Comparison of ENCODE assay signal across 8 cellular contexts in genomic region chr3:16264174-16264707, GRCh38. TPM values are rescaled to one million over a fixed set of nuclear protein-coding genes. Genes with fewer than 3 reads are reported as not detected.
DNase-seq lines count a peak whose midpoint lies in the region; ATAC-seq and TF ChIP-seq lines count a peak whose summit lies in the region.

No MANE protein-coding gene starts in this region.

- H3K36me3 Mint-ChIP-seq in CD8-positive, alpha-beta memory T cell: peaks cover 0 to 33% (median 3%) of the 10 kb centered on the region in 3 donors
- H3K36me3 Mint-ChIP-seq in activated CD8-positive, alpha-beta T cell treated with anti-CD3 and anti-CD28 coated beads for 36 hours (ENCODE audit: low read depth): peaks cover 14% of the 10 kb centered on the region

- peak overlapping the region; percentile 93 to 99 (median 97) for H3K4me3 Mint-ChIP-seq in CD8-positive, alpha-beta memory T cell
- H3K4me3 Mint-ChIP-seq in activated CD8-positive, alpha-beta T cell treated with anti-CD3 and anti-CD28 coated beads for 36 hours: peak overlapping the region; percentile 92

- H3K36me3 ChIP-seq in CD8-positive, alpha-beta memory T cell (ENCODE audit: insufficient read depth, low read length): peaks cover 8% of the 10 kb centered on the region

- peak; percentile 4 for ATAC-seq in HG02759 (IDR thresholded peaks at IDR 0.05; ENCODE audit: unreplicated experiment)
- ATAC-seq in activated CD8-positive, alpha-beta T cell treated with anti-CD3 and anti-CD28 coated beads for 36 hours: peak; percentile 10
- ATAC-seq in GM19463 (IDR thresholded peaks at IDR 0.05; ENCODE audit: unreplicated experiment): no peak
- no peak for ATAC-seq in GM18907 (IDR thresholded peaks at IDR 0.05; ENCODE audit: unreplicated experiment)

- peaks cover 0 to 4% of the 10 kb centered on the region in 2 donors for H3K27me3 Mint-ChIP-seq in CD8-positive, alpha-beta memory T cell
- no peaks in the 10 kb centered on the region for H3K27me3 Mint-ChIP-seq in activated CD8-positive, alpha-beta T cell treated with anti-CD3 and anti-CD28 coated beads for 36 hours

- CTCF ChIA-PET in CD8-positive, alpha-beta memory T cell (lab: Charles Lee): interaction anchor here (0.8 to 9.5 kb wide), 8 partner anchors 9 to 286 kb away, joined by 3 to 108 read pairs (median 6); partner anchors contain the start of gene RFTN1
- CTCF ChIA-PET in activated CD8-positive, alpha-beta T cell treated with anti-CD3 and anti-CD28 coated beads for 36 hours (lab: Charles Lee): interaction anchor here (0.7 to 10.5 kb wide), 13 partner anchors 10 to 331 kb away, joined by 3 to 138 read pairs (median 7); no protein-coding TSS in a partner anchor

- POLR2A ChIA-PET in CD8-positive, alpha-beta memory T cell (lab: Charles Lee): interaction anchor here (0.7 to 1.6 kb wide), 7 partner anchors 12 to 975 kb away, joined by 3 to 19 read pairs (median 4); partner anchors contain the start of genes BTD and HACL1
- POLR2A ChIA-PET in activated CD8-positive, alpha-beta T cell treated with anti-CD3 and anti-CD28 coated beads for 36 hours (lab: Charles Lee): interaction anchor here (0.6 to 3.3 kb wide), 18 partner anchors 11 to 287 kb away, joined by 3 to 20 read pairs (median 4); no protein-coding TSS in a partner anchor

- H3K4me1 ChIP-seq in CD8-positive, alpha-beta memory T cell (ENCODE audit: insufficient read depth, low read length): peaks cover 19% of the 10 kb centered on the region

- peak overlapping the region; percentile 88 for H3K4me3 ChIP-seq in CD8-positive, alpha-beta memory T cell (ENCODE audit: low read length)
- H3K4me3 ChIP-seq in iPS-18c (ENCODE audit: insufficient read depth, low read depth, low read length): peak overlapping the region; percentile 94

- H3K9me3 Mint-ChIP-seq in CD8-positive, alpha-beta memory T cell: no peaks in the 10 kb centered on the region
- no peaks in the 10 kb centered on the region for H3K9me3 Mint-ChIP-seq in activated CD8-positive, alpha-beta T cell treated with anti-CD3 and anti-CD28 coated beads for 36 hours

- TF ChIP-seq CTCF in activated CD8-positive, alpha-beta T cell treated with anti-CD3 and anti-CD28 coated beads for 36 hours (IDR thresholded peaks at IDR 0.05): no peak

- H3K27ac ChIP-seq in CD8-positive, alpha-beta memory T cell (ENCODE audit: low read depth, low read length): peak overlapping the region; percentile 95
- peak overlapping the region; percentile 69 for H3K27ac ChIP-seq in substantia nigra (ENCODE audit: low read depth, low read length, poor library complexity, severe bottlenecking)

- peak overlapping the region; percentile 95 to 100 (median 100) for H3K27ac Mint-ChIP-seq in CD8-positive, alpha-beta memory T cell
- peak overlapping the region; percentile 98 for H3K27ac Mint-ChIP-seq in activated CD8-positive, alpha-beta T cell treated with anti-CD3 and anti-CD28 coated beads for 36 hours

- H3K9me3 ChIP-seq in CD8-positive, alpha-beta memory T cell (ENCODE audit: low read length): no peaks in the 10 kb centered on the region
- no peaks in the 10 kb centered on the region for H3K9me3 ChIP-seq in iPS-18c (ENCODE audit: control insufficient read depth, insufficient read depth, low read length)

- no peak for DNase-seq in CD8-positive, alpha-beta memory T cell
- no peak for DNase-seq in activated CD8-positive, alpha-beta T cell treated with anti-CD3 and anti-CD28 coated beads for 36 hours
- no peak for DNase-seq in substantia nigra (lab: John Stamatoyannopoulos, UW)
- DNase-seq in HuH-7 (ENCODE audit: low spot score): no peak

- no peaks in the 10 kb centered on the region for H3K27me3 ChIP-seq in CD8-positive, alpha-beta memory T cell (ENCODE audit: insufficient read depth, low read length, poor library complexity, severe bottlenecking)

- peaks cover 37 to 41% (median 38%) of the 10 kb centered on the region in 3 donors for H3K4me1 Mint-ChIP-seq in CD8-positive, alpha-beta memory T cell
- peaks cover 32% of the 10 kb centered on the region for H3K4me1 Mint-ChIP-seq in activated CD8-positive, alpha-beta T cell treated with anti-CD3 and anti-CD28 coated beads for 36 hours (ENCODE audit: low read depth)

- intact Hi-C loops in activated CD8-positive, alpha-beta T cell treated with anti-CD3 and anti-CD28 coated beads for 36 hours (cut with micrococcal nuclease): no loop called here

RNA-seq across cellular contexts. Expression of gene DPH3, which starts 0.5 kb away (rescaled TPM):
- 10 to 100 TPM; 31.7 to 32.8 TPM for total RNA-seq in CD8-positive, alpha-beta memory T cell
- polyA plus RNA-seq in CD8-positive, alpha-beta memory T cell: 29.9 TPM
- total RNA-seq in activated CD8-positive, alpha-beta T cell treated with anti-CD3 and anti-CD28 coated beads for 36 hours: 10 to 100 TPM; 18.2 to 19.9 TPM

RNA-seq across cellular contexts. Expression of gene OXNAD1, which starts 0.8 kb away (rescaled TPM):
- total RNA-seq in CD8-positive, alpha-beta memory T cell: 10 to 100 TPM; 28.6 to 30.1 TPM
- polyA plus RNA-seq in CD8-positive, alpha-beta memory T cell: 64.2 TPM
- total RNA-seq in activated CD8-positive, alpha-beta T cell treated with anti-CD3 and anti-CD28 coated beads for 36 hours: 10 to 100 TPM; 37.0 to 38.8 TPM

Comparison
In these comparisons a context has a peak if more than half of its experiments do, and no peak if none do; other contexts are left out.
1. ATAC-seq: peak in HG02759 (single experiment) and activated CD8-positive, alpha-beta T cell treated with anti-CD3 and anti-CD28 coated beads for 36 hours (single experiment); none in GM19463 (single experiment) and GM18907 (single experiment).